In the genomic region with DNA sequence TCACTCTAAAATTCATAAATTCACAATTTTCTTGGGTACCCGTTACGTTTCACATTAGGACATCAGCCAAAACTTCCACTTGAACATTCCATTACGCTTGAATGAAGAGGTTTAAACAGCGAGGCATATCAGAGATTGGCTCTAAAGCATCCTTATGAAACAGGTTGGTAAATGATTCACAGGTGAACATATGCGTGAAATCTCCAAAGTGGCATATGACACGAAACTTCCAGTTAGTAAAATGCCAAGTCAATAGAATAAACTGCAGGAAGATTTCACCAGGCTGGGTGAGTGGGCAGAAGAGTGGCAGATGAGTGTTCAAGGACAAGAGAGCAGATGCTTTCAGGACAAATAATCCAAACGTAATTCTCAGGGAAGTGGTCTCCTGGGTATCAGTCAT, we compare ENCODE assay signal across 15 cellular contexts. TPM values are rescaled to one million over a fixed set of nuclear protein-coding genes. Genes with fewer than 3 reads are reported as not detected.
DNase-seq lines count a peak whose midpoint lies in the region; ATAC-seq and TF ChIP-seq lines count a peak whose summit lies in the region.
"Had no signal": no experiment of that assay in that cellular context is flagged by ENCODE, and none has a peak within 500 bp of the region (broad histone marks: within the 10 kb centered on the region; RNA-seq: fewer than 3 reads in every experiment).

No MANE protein-coding gene starts in this region.

- POLR2A ChIA-PET in MCF 10A (lab: Yijun Ruan, JAX): no interaction called here

- WGBS in mammary epithelial cell (ENCODE audit: low coverage, missing lambda C conversion rate): 85% methylated on average over 7 of the region's 7 CpGs

- no peak overlapping the region for H3K4me3 Mint-ChIP-seq in MCF 10A (ENCODE audit: unreplicated experiment)
- H3K4me3 Mint-ChIP-seq: IgD-negative memory B cell had no signal

- BruUV-seq in mammary epithelial cell (replicated peaks; lab: Mats Ljungman, UMichigan): no TSS peak
- no TSS peak for BruUV-seq in MCF 10A (replicated peaks; lab: Mats Ljungman, UMichigan)

- H3K27ac ChIP-seq in mammary epithelial cell (ENCODE audit: insufficient read depth, low read depth, low read length) (no peak overlapping the region), epithelial cell of prostate (peak overlapping the region; percentile 48), ascending aorta (no peak overlapping the region)
- H3K27ac ChIP-seq: colonic mucosa, uterus had no signal

- H2AFZ ChIP-seq in mammary epithelial cell (ENCODE audit: low read depth, low read length): no peak overlapping the region

- peaks cover 28% of the 10 kb centered on the region for H3K4me1 Mint-ChIP-seq in MCF 10A (ENCODE audit: insufficient read depth, unreplicated experiment)

- H3K27me3 ChIP-seq in mammary epithelial cell (ENCODE audit: insufficient read depth, low read length) (no peaks in the 10 kb centered on the region), ascending aorta (no peaks in the 10 kb centered on the region)
- H3K27me3 ChIP-seq: colonic mucosa, uterus had no signal

- dilution Hi-C loops in mammary epithelial cell (cut with HindIII; ENCODE audit: low sequenced_read_pairs): no loop called here

- H3K27me3 Mint-ChIP-seq in MCF 10A (ENCODE audit: insufficient read depth, unreplicated experiment): no peaks in the 10 kb centered on the region
- H3K27me3 Mint-ChIP-seq: IgD-negative memory B cell had no signal

- peaks cover 60% of the 10 kb centered on the region for H3K4me1 ChIP-seq in mammary epithelial cell (ENCODE audit: insufficient read depth, low read length)
- peaks cover 0 to 15% of the 10 kb centered on the region in 2 donors for H3K4me1 ChIP-seq in ascending aorta
- H3K4me1 ChIP-seq: colonic mucosa, uterus had no signal

- intact Hi-C loops in mammary epithelial cell (cut with micrococcal nuclease) (no loop called here), MCF 10A (cut with micrococcal nuclease) (no loop called here), ascending aorta (cut with DNase I) (no loop called here)

- H3K36me3 Mint-ChIP-seq in MCF 10A (ENCODE audit: insufficient read depth, unreplicated experiment): no peaks in the 10 kb centered on the region

- H3K4me2 ChIP-seq in mammary epithelial cell (ENCODE audit: insufficient read depth, low read depth, low read length): no peak overlapping the region

- H3K79me2 ChIP-seq in mammary epithelial cell (ENCODE audit: insufficient read depth, low read length): no peaks in the 10 kb centered on the region

- H3K36me3 ChIP-seq in mammary epithelial cell (ENCODE audit: insufficient read depth, low read length) (no peaks in the 10 kb centered on the region), ascending aorta (no peaks in the 10 kb centered on the region)
- H3K36me3 ChIP-seq: colonic mucosa, uterus had no signal

- no peak overlapping the region for H3K4me3 ChIP-seq in mammary epithelial cell (replicated peaks in 1 of 3; ENCODE audit: insufficient read depth in 1 of 3, low read depth in 2 of 3, low read length in 3 of 3)
- no peak overlapping the region for H3K4me3 ChIP-seq in ascending aorta
- H3K4me3 ChIP-seq: colonic mucosa, GM12878, uterus had no signal

- no peaks in the 10 kb centered on the region for H4K20me1 ChIP-seq in mammary epithelial cell (ENCODE audit: insufficient read depth, low read length)

- no peaks in the 10 kb centered on the region for H3K9me3 Mint-ChIP-seq in MCF 10A (ENCODE audit: unreplicated experiment)
- H3K9me3 Mint-ChIP-seq: IgD-negative memory B cell had no signal

- DNase-seq in mammary epithelial cell (peak; percentile 34), MCF 10A (ENCODE audit: unreplicated experiment) (no peak), NCI-H345 (lab: John Stamatoyannopoulos, UW) (peak; percentile 53), epithelial cell of prostate (ENCODE audit: low read depth, low spot score) (no peak), NCI-H748 treated with DMSO at 0.1 percent for 48 hours (lab: John Stamatoyannopoulos, UW) (no peak), ascending aorta (ENCODE audit: low spot score in 2 of 2) (no peak)
- DNase-seq in stimulated activated CD8-positive, alpha-beta memory T cell treated with anti-CD3 and anti-CD28 coated beads, Interleukin-4, amount 100 ng/mL, for 48 hours: peak; percentile 36
- DNase-seq: activated CD4-positive, CD25-positive, alpha-beta regulatory T cell; colonic mucosa; NCI-H1694; occipital lobe; uterus had no signal

- CTCF ChIA-PET in mammary epithelial cell (lab: Charles Lee; ENCODE audit: low non-redundant PET) (no interaction called here), MCF 10A (lab: Yijun Ruan, JAX) (no interaction called here)

- no peak overlapping the region for H3K9ac ChIP-seq in mammary epithelial cell (ENCODE audit: insufficient read depth, low read length)

- TF ChIP-seq CTCF in mammary epithelial cell (conservative IDR thresholded peaks at IDR 0.05 in 1 of 2, IDR thresholded peaks at IDR 0.05 in 1 of 2; ENCODE audit: extremely low read depth in 1 of 2, insufficient read depth in 1 of 2, low read depth in 1 of 2, low read length in 2 of 2) (no peak), MCF 10A (IDR thresholded peaks at IDR 0.05; ENCODE audit: unreplicated experiment) (no peak), ascending aorta (IDR thresholded peaks at IDR 0.05) (no peak)

- ATAC-seq in HG02763 (IDR thresholded peaks at IDR 0.05; ENCODE audit: unreplicated experiment): no peak
- ATAC-seq: GM12878 had no signal

- in situ Hi-C loops in mammary epithelial cell (cut with MboI; ENCODE audit: low sequenced_read_pairs in 2 of 2): no loop called here

- H3K9me3 ChIP-seq in mammary epithelial cell (replicated peaks; ENCODE audit: insufficient read depth, low read length) (no peaks in the 10 kb centered on the region), ascending aorta (no peaks in the 10 kb centered on the region)
- H3K9me3 ChIP-seq: colonic mucosa, uterus had no signal

- no peak overlapping the region for H3K27ac Mint-ChIP-seq in MCF 10A (ENCODE audit: low read depth, unreplicated experiment)
- H3K27ac Mint-ChIP-seq: IgD-negative memory B cell had no signal

RNA-seq across cellular contexts. Expression of gene GLS, which starts 33.9 kb away (rescaled TPM):
- total RNA-seq in mammary epithelial cell (100 to 1,000 TPM; 166 to 403 TPM), MCF 10A (2022) (107 and 121 TPM in 2 replicates), ascending aorta (132 TPM)
- polyA plus RNA-seq in mammary epithelial cell: 35.5 TPM
- 408 TPM for polyA minus RNA-seq in mammary epithelial cell

Comparison
In these comparisons a context has a peak if more than half of its experiments do, and no peak if none do; other contexts are left out.
1. DNase-seq: peak in mammary epithelial cell (single experiment), NCI-H345 (single experiment) and stimulated activated CD8-positive, alpha-beta memory T cell treated with anti-CD3 and anti-CD28 coated beads, Interleukin-4, amount 100 ng/mL, for 48 hours (single experiment); none in MCF 10A (single experiment), epithelial cell of prostate (single experiment), NCI-H748 treated with DMSO at 0.1 percent for 48 hours (single experiment) and ascending aorta (0 of 2).